In the genomic region with DNA sequence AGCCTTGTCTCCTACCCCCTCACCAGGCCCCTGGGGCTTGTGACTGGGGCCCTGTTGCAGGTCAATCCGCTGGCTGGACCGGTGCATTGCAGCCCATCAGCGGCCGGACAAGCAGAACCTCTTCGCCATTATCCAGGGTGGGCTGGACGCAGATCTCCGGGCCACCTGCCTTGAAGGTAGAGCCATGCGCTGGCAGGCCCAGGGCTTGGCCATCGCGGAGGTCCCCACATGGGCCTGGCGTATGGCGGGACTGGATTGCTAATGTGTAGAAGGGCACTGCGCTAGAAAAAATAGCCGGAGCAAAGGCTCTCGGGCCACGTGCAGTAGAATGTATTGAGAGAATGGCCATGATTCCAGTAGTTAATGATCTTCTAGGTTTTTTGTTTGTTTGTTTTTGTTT, we compare ENCODE assay signal across 2 cellular contexts.
TF ChIP-seq lines count a peak whose summit lies in the region.

No MANE protein-coding gene starts in this region.

TF ChIP-seq in SK-N-SH, 30 proteins besides CTCF, POLR2A, EP300 and RAD21 (continued from another document):
- TF ChIP-seq, protein P1, sequence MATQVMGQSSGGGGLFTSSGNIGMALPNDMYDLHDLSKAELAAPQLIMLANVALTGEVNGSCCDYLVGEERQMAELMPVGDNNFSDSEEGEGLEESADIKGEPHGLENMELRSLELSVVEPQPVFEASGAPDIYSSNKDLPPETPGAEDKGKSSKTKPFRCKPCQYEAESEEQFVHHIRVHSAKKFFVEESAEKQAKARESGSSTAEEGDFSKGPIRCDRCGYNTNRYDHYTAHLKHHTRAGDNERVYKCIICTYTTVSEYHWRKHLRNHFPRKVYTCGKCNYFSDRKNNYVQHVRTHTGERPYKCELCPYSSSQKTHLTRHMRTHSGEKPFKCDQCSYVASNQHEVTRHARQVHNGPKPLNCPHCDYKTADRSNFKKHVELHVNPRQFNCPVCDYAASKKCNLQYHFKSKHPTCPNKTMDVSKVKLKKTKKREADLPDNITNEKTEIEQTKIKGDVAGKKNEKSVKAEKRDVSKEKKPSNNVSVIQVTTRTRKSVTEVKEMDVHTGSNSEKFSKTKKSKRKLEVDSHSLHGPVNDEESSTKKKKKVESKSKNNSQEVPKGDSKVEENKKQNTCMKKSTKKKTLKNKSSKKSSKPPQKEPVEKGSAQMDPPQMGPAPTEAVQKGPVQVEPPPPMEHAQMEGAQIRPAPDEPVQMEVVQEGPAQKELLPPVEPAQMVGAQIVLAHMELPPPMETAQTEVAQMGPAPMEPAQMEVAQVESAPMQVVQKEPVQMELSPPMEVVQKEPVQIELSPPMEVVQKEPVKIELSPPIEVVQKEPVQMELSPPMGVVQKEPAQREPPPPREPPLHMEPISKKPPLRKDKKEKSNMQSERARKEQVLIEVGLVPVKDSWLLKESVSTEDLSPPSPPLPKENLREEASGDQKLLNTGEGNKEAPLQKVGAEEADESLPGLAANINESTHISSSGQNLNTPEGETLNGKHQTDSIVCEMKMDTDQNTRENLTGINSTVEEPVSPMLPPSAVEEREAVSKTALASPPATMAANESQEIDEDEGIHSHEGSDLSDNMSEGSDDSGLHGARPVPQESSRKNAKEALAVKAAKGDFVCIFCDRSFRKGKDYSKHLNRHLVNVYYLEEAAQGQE (IDR thresholded peaks at IDR 0.05; ENCODE audit: low read depth, low read length) = no peak
- TF ChIP-seq SMC3 (IDR thresholded peaks at IDR 0.05; ENCODE audit: low read depth, low read length) = no peak
- no peak for TF ChIP-seq GATA2 (CRISPR knock-in tag; IDR thresholded peaks at IDR 0.05)
- TF ChIP-seq RCOR1 (IDR thresholded peaks at IDR 0.05; ENCODE audit: low read length) = no peak

TF ChIP-seq in HEK293T, 16 proteins besides CTCF, POLR2A, EP300 and RAD21 (continued from another document):
- TF ChIP-seq, protein P2, sequence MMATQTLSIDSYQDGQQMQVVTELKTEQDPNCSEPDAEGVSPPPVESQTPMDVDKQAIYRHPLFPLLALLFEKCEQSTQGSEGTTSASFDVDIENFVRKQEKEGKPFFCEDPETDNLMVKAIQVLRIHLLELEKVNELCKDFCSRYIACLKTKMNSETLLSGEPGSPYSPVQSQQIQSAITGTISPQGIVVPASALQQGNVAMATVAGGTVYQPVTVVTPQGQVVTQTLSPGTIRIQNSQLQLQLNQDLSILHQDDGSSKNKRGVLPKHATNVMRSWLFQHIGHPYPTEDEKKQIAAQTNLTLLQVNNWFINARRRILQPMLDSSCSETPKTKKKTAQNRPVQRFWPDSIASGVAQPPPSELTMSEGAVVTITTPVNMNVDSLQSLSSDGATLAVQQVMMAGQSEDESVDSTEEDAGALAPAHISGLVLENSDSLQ (IDR thresholded peaks at IDR 0.05) = no peak
- no peak for TF ChIP-seq ZNF384 (IDR thresholded peaks at IDR 0.05)
- TF ChIP-seq SUZ12 (IDR thresholded peaks at IDR 0.05) = no peak
- TF ChIP-seq FOXA1 (IDR thresholded peaks at IDR 0.05) = no peak
